In the genomic region with DNA sequence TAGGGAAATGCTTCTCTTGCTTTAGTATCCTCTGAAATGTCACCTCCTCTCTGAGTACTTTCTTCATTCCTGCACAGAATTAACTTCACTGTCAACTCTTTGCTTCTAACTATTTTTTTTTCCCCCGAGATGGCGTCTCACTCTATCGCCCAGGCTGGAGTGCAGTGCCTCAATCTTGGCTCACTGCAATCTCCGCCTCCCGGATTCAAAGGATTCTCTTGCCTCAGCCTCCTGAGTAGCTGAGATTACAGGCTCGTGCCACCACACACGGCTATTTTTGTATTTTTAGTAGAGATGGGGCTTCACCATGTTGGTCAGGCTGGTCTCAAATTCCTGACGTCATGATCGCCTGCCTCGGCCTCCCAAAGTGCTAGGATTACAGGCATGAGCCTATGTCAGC, we compare ENCODE assay signal across 19 cellular contexts. TPM values are rescaled to one million over a fixed set of nuclear protein-coding genes. Genes with fewer than 3 reads are reported as not detected.
"Had no signal": no experiment of that assay in that cellular context is flagged by ENCODE, and none has a peak within 500 bp of the region (broad histone marks: within the 10 kb centered on the region; RNA-seq: fewer than 3 reads in every experiment).

No MANE protein-coding gene starts in this region.

- H3K9me3 Mint-ChIP-seq: activated CD4-positive, alpha-beta memory T cell treated with anti-CD3 and anti-CD28 coated beads for 36 hours; activated T-helper 1 cell treated with anti-CD3 and anti-CD28 coated beads, Interleukin-12 subunit alpha, Interleukin-12 subunit beta, Interleukin-2, Interleukin-4 antibody, amounts not matched to agents 30 ng/mL and 10 ng/mL and 1 ng/mL, durations not matched to agents 14 hours and 24 hours and 36 hours; memory B cell; naive thymus-derived CD8-positive, alpha-beta T cell had no signal

- ATAC-seq: activated CD4-positive, alpha-beta T cell treated with anti-CD3 and anti-CD28 coated beads for 36 hours; left ventricle myocardium superior; naive thymus-derived CD8-positive, alpha-beta T cell had no signal

- H3K9me3 ChIP-seq: colonic mucosa had no signal

- H3K27ac Mint-ChIP-seq: activated CD4-positive, alpha-beta memory T cell treated with anti-CD3 and anti-CD28 coated beads for 36 hours; activated CD4-positive, alpha-beta T cell treated with anti-CD3 and anti-CD28 coated beads for 36 hours; activated naive CD8-positive, alpha-beta T cell; activated T-helper 1 cell treated with anti-CD3 and anti-CD28 coated beads, Interleukin-12 subunit alpha, Interleukin-12 subunit beta, Interleukin-2, Interleukin-4 antibody, amounts not matched to agents 30 ng/mL and 10 ng/mL and 1 ng/mL, durations not matched to agents 14 hours and 24 hours and 36 hours; memory B cell; naive thymus-derived CD8-positive, alpha-beta T cell had no signal

- H3K4me3 ChIP-seq: colonic mucosa had no signal

- H3K27me3 Mint-ChIP-seq: memory B cell had no signal

- H3K27ac ChIP-seq: colonic mucosa, WERI-Rb-1 had no signal

- DNase-seq: activated CD4-positive, alpha-beta memory T cell treated with anti-CD3 and anti-CD28 coated beads for 36 hours; activated CD4-positive, alpha-beta T cell treated with anti-CD3 and anti-CD28 coated beads for 36 hours; activated T-cell treated with anti-CD3 and anti-CD28 coated beads for 4 hours; amniotic stem cell; central memory CD4-positive, alpha-beta T cell; colonic mucosa; left ventricle myocardium superior; naive thymus-derived CD8-positive, alpha-beta T cell; nucleus accumbens; posterior cingulate gyrus; stimulated activated CD4-positive, alpha-beta T cell treated with anti-CD3 and anti-CD28 coated beads, Interleukin-12 subunit alpha, Interleukin-12 subunit beta, amount 100 ng/mL, for 4 hours; stimulated activated CD4-positive, alpha-beta T cell treated with anti-CD3 and anti-CD28 coated beads, Interleukin-1b, Interleukin-23, amount 100 ng/mL, for 48 hours; stimulated activated CD8-positive, alpha-beta memory T cell treated with anti-CD3 and anti-CD28 coated beads, Interleukin-4, amount 100 ng/mL, for 48 hours; stimulated activated naive CD4-positive, alpha-beta T cell; WERI-Rb-1 had no signal

- H3K36me3 ChIP-seq: colonic mucosa, WERI-Rb-1 had no signal

- H3K4me3 Mint-ChIP-seq: activated CD4-positive, alpha-beta memory T cell treated with anti-CD3 and anti-CD28 coated beads for 36 hours; activated CD4-positive, alpha-beta T cell treated with anti-CD3 and anti-CD28 coated beads for 36 hours; activated naive CD8-positive, alpha-beta T cell; activated T-helper 1 cell treated with anti-CD3 and anti-CD28 coated beads, Interleukin-12 subunit alpha, Interleukin-12 subunit beta, Interleukin-2, Interleukin-4 antibody, amounts not matched to agents 30 ng/mL and 10 ng/mL and 1 ng/mL, durations not matched to agents 14 hours and 24 hours and 36 hours had no signal

- H3K4me1 ChIP-seq: colonic mucosa had no signal

- H3K27me3 ChIP-seq: colonic mucosa had no signal

- H3K36me3 Mint-ChIP-seq: activated CD4-positive, alpha-beta memory T cell treated with anti-CD3 and anti-CD28 coated beads for 36 hours; activated naive CD8-positive, alpha-beta T cell; memory B cell; naive thymus-derived CD8-positive, alpha-beta T cell had no signal

RNA-seq across cellular contexts. Expression of a gene that starts 1.4 kb away (rescaled TPM):
- total RNA-seq: activated CD4-positive, alpha-beta memory T cell treated with anti-CD3 and anti-CD28 coated beads for 36 hours; activated CD4-positive, alpha-beta T cell treated with anti-CD3 and anti-CD28 coated beads for 36 hours; activated T-helper 1 cell treated with anti-CD3 and anti-CD28 coated beads, Interleukin-12 subunit alpha, Interleukin-12 subunit beta, Interleukin-2, Interleukin-4 antibody, amounts not matched to agents 30 ng/mL and 10 ng/mL and 1 ng/mL, durations not matched to agents 14 hours and 24 hours and 36 hours; naive thymus-derived CD8-positive, alpha-beta T cell; T-helper 2 cell treated with Interferon-gamma antibody and Interleukin-4, amounts not matched to agents 100 ng/mL and 5 ng/mL, for 36 hours had no signal
- polyA plus RNA-seq: naive thymus-derived CD8-positive, alpha-beta T cell had no signal
